In genomic region chr22:25402160-25402500, GRCh38 we compare ENCODE assay signal across 2 cellular contexts.
TF ChIP-seq lines count a peak whose summit lies in the region.

No MANE protein-coding gene starts in this region.

TF ChIP-seq in liver, 16 proteins besides CTCF, POLR2A, EP300 and RAD21 (continued from another document):
- TF ChIP-seq REST (IDR thresholded peaks at IDR 0.05), result no peak

TF ChIP-seq in SK-N-SH, 30 proteins besides CTCF, POLR2A, EP300 and RAD21 (continued from another document):
- TF ChIP-seq MAX (IDR thresholded peaks at IDR 0.05; ENCODE audit: low read depth), result no peak
- TF ChIP-seq MEF2A (IDR thresholded peaks at IDR 0.05; ENCODE audit: borderline replicate concordance, low read depth), result no peak
- no peak for TF ChIP-seq NRF1 (IDR thresholded peaks at IDR 0.05; ENCODE audit: low read depth, low read length)
- TF ChIP-seq USF1 (IDR thresholded peaks at IDR 0.05; ENCODE audit: borderline replicate concordance, low read depth), result no peak
- no peak for TF ChIP-seq TCF12 (IDR thresholded peaks at IDR 0.05)
